2 cellular contexts compared by ENCODE assay signal in the genomic region with DNA sequence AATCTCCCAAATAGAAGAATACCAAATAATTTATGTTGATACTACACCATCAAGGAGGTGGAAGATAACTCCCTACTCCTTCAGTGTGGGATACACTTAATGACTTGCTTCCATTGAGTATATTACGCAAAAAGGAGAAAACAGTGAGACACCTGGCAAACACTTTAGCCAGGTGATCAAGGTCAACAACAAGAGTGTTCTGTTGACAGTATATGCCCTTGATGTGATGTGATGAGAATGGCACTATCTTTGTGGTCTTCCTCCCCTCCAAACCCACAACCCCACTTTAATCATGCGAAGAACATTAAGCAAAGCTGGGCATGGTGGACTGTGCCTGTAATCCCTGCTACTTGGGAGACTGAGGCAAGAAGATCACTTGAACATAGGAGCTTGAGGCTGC.
TF ChIP-seq lines count a peak whose summit lies in the region.

No MANE protein-coding gene starts in this region.

TF ChIP-seq in HepG2, 621 proteins besides CTCF, POLR2A, EP300 and RAD21:
- no peak for TF ChIP-seq SOX13 (IDR thresholded peaks at IDR 0.05)
- TF ChIP-seq SOX13 (CRISPR knock-in tag; conservative IDR thresholded peaks at IDR 0.05 in 1 of 2, IDR thresholded peaks at IDR 0.05 in 1 of 2): peak in 1 of 2 experiments; percentile 36; a peak in 1 of 4 replicates
- TF ChIP-seq RBM22 (optimal IDR thresholded peaks at IDR 0.05; ENCODE audit: low read length): peak; percentile 15
- TF ChIP-seq ZNF792 (CRISPR knock-in tag; IDR thresholded peaks at IDR 0.05): no peak

TF ChIP-seq in K562, 482 proteins besides CTCF, POLR2A, EP300 and RAD21:
- TF ChIP-seq, protein P1, sequence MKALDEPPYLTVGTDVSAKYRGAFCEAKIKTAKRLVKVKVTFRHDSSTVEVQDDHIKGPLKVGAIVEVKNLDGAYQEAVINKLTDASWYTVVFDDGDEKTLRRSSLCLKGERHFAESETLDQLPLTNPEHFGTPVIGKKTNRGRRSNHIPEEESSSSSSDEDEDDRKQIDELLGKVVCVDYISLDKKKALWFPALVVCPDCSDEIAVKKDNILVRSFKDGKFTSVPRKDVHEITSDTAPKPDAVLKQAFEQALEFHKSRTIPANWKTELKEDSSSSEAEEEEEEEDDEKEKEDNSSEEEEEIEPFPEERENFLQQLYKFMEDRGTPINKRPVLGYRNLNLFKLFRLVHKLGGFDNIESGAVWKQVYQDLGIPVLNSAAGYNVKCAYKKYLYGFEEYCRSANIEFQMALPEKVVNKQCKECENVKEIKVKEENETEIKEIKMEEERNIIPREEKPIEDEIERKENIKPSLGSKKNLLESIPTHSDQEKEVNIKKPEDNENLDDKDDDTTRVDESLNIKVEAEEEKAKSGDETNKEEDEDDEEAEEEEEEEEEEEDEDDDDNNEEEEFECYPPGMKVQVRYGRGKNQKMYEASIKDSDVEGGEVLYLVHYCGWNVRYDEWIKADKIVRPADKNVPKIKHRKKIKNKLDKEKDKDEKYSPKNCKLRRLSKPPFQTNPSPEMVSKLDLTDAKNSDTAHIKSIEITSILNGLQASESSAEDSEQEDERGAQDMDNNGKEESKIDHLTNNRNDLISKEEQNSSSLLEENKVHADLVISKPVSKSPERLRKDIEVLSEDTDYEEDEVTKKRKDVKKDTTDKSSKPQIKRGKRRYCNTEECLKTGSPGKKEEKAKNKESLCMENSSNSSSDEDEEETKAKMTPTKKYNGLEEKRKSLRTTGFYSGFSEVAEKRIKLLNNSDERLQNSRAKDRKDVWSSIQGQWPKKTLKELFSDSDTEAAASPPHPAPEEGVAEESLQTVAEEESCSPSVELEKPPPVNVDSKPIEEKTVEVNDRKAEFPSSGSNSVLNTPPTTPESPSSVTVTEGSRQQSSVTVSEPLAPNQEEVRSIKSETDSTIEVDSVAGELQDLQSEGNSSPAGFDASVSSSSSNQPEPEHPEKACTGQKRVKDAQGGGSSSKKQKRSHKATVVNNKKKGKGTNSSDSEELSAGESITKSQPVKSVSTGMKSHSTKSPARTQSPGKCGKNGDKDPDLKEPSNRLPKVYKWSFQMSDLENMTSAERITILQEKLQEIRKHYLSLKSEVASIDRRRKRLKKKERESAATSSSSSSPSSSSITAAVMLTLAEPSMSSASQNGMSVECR (CRISPR knock-in tag; IDR thresholded peaks at IDR 0.05): 0 out of 2 replicates have a peak, but pooled peaks have one; percentile 51
- TF ChIP-seq FOXA3 (CRISPR knock-in tag; conservative IDR thresholded peaks at IDR 0.05 in 1 of 2, IDR thresholded peaks at IDR 0.05 in 1 of 2): 0 out of 4 replicates have a peak, but pooled peaks of 1 of the 2 experiments have one; percentile 61
- TF ChIP-seq, protein P2, sequence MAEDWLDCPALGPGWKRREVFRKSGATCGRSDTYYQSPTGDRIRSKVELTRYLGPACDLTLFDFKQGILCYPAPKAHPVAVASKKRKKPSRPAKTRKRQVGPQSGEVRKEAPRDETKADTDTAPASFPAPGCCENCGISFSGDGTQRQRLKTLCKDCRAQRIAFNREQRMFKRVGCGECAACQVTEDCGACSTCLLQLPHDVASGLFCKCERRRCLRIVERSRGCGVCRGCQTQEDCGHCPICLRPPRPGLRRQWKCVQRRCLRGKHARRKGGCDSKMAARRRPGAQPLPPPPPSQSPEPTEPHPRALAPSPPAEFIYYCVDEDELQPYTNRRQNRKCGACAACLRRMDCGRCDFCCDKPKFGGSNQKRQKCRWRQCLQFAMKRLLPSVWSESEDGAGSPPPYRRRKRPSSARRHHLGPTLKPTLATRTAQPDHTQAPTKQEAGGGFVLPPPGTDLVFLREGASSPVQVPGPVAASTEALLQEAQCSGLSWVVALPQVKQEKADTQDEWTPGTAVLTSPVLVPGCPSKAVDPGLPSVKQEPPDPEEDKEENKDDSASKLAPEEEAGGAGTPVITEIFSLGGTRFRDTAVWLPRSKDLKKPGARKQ (CRISPR knock-in tag; IDR thresholded peaks at IDR 0.05): peak; percentile 13; the same call in 1 of the 2 replicates
- no peak for TF ChIP-seq CREBBP (IDR thresholded peaks at IDR 0.05; ENCODE audit: low read depth, low read length)
- TF ChIP-seq BMI1 (IDR thresholded peaks at IDR 0.05; ENCODE audit: low read length): no peak
- no peak for TF ChIP-seq CREB1 (IDR thresholded peaks at IDR 0.05)
- no peak for TF ChIP-seq CREB1 (CRISPR knock-in tag; IDR thresholded peaks at IDR 0.05)
- TF ChIP-seq ZNF224 (CRISPR knock-in tag; IDR thresholded peaks at IDR 0.05): peak; percentile 45; the same call in 1 of the 2 replicates
- TF ChIP-seq, protein P3, sequence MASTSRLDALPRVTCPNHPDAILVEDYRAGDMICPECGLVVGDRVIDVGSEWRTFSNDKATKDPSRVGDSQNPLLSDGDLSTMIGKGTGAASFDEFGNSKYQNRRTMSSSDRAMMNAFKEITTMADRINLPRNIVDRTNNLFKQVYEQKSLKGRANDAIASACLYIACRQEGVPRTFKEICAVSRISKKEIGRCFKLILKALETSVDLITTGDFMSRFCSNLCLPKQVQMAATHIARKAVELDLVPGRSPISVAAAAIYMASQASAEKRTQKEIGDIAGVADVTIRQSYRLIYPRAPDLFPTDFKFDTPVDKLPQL (IDR thresholded peaks at IDR 0.05; ENCODE audit: extremely low read depth, insufficient read length): no peak
- TF ChIP-seq HMG20B (CRISPR knock-in tag; IDR thresholded peaks at IDR 0.05): 0 out of 2 replicates have a peak, but pooled peaks have one; percentile 36
- TF ChIP-seq FOXP1 (CRISPR knock-in tag; IDR thresholded peaks at IDR 0.05): peak; percentile 29; the same call in 1 of the 2 replicates
- TF ChIP-seq ZNF232 (CRISPR knock-in tag; IDR thresholded peaks at IDR 0.05): 0 out of 2 replicates have a peak, but pooled peaks have one; percentile 68
- TF ChIP-seq CEBPG (CRISPR knock-in tag; IDR thresholded peaks at IDR 0.05): no peak
- TF ChIP-seq CEBPG (tag; conservative IDR thresholded peaks at IDR 0.05 in 1 of 2, IDR thresholded peaks at IDR 0.05 in 1 of 2): peak in 1 of 2 experiments; percentile 45; a peak in 1 of 4 replicates
- 0 out of 2 replicates have a peak, but pooled peaks have one; percentile 9 for TF ChIP-seq GATA2 (CRISPR knock-in tag; IDR thresholded peaks at IDR 0.05)
- TF ChIP-seq TEAD1 (CRISPR knock-in tag; IDR thresholded peaks at IDR 0.05): 0 out of 4 replicates have a peak, but pooled peaks of 1 of the 2 experiments have one; percentile 58
- 0 out of 4 replicates have a peak, but pooled peaks of 1 of the 2 experiments have one; percentile 10 for TF ChIP-seq TBL1XR1 (IDR thresholded peaks at IDR 0.05; ENCODE audit: low read length in 2 of 2)
- TF ChIP-seq, protein P4, sequence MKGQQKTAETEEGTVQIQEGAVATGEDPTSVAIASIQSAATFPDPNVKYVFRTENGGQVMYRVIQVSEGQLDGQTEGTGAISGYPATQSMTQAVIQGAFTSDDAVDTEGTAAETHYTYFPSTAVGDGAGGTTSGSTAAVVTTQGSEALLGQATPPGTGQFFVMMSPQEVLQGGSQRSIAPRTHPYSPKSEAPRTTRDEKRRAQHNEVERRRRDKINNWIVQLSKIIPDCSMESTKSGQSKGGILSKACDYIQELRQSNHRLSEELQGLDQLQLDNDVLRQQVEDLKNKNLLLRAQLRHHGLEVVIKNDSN (CRISPR knock-in tag; IDR thresholded peaks at IDR 0.05): peak; percentile 26; the same call in 1 of the 2 replicates
- TF ChIP-seq, protein P5, sequence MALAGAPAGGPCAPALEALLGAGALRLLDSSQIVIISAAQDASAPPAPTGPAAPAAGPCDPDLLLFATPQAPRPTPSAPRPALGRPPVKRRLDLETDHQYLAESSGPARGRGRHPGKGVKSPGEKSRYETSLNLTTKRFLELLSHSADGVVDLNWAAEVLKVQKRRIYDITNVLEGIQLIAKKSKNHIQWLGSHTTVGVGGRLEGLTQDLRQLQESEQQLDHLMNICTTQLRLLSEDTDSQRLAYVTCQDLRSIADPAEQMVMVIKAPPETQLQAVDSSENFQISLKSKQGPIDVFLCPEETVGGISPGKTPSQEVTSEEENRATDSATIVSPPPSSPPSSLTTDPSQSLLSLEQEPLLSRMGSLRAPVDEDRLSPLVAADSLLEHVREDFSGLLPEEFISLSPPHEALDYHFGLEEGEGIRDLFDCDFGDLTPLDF (CRISPR knock-in tag; IDR thresholded peaks at IDR 0.05): no peak
- TF ChIP-seq GTF2A2 (tag; IDR thresholded peaks at IDR 0.05): no peak
- no peak for TF ChIP-seq TEAD4 (IDR thresholded peaks at IDR 0.05; ENCODE audit: low read length)
- TF ChIP-seq TEAD4 (CRISPR knock-in tag; IDR thresholded peaks at IDR 0.05; ENCODE audit: borderline replicate concordance): peak; percentile 81
- TF ChIP-seq, protein P6, sequence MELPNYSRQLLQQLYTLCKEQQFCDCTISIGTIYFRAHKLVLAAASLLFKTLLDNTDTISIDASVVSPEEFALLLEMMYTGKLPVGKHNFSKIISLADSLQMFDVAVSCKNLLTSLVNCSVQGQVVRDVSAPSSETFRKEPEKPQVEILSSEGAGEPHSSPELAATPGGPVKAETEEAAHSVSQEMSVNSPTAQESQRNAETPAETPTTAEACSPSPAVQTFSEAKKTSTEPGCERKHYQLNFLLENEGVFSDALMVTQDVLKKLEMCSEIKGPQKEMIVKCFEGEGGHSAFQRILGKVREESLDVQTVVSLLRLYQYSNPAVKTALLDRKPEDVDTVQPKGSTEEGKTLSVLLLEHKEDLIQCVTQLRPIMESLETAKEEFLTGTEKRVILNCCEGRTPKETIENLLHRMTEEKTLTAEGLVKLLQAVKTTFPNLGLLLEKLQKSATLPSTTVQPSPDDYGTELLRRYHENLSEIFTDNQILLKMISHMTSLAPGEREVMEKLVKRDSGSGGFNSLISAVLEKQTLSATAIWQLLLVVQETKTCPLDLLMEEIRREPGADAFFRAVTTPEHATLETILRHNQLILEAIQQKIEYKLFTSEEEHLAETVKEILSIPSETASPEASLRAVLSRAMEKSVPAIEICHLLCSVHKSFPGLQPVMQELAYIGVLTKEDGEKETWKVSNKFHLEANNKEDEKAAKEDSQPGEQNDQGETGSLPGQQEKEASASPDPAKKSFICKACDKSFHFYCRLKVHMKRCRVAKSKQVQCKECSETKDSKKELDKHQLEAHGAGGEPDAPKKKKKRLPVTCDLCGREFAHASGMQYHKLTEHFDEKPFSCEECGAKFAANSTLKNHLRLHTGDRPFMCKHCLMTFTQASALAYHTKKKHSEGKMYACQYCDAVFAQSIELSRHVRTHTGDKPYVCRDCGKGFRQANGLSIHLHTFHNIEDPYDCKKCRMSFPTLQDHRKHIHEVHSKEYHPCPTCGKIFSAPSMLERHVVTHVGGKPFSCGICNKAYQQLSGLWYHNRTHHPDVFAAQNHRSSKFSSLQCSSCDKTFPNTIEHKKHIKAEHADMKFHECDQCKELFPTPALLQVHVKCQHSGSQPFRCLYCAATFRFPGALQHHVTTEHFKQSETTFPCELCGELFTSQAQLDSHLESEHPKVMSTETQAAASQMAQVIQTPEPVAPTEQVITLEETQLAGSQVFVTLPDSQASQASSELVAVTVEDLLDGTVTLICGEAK (IDR thresholded peaks at IDR 0.05): no peak
- TF ChIP-seq, protein P6 (CRISPR knock-in tag; IDR thresholded peaks at IDR 0.05): peak; percentile 55; the same call in 1 of the 2 replicates
TF ChIP-seq in K562: peak in this region for 14.
